23 cellular contexts compared by ENCODE assay signal in genomic region chr20:48942730-48943129, GRCh38.
"Had no signal": no experiment of that assay in that cellular context is flagged by ENCODE, and none has a peak within 500 bp of the region (broad histone marks: within the 10 kb centered on the region; RNA-seq: fewer than 3 reads in every experiment).

No MANE protein-coding gene starts in this region.

- DNase-seq: activated CD4-positive, alpha-beta T cell treated with anti-CD3 and anti-CD28 coated beads for 48 hours; activated CD4-positive, alpha-beta T cell treated with anti-CD3 and anti-CD28 coated beads, Interleukin-2, amount 50 U/mL, for 4 hours; activated CD4-positive, CD25-positive, alpha-beta regulatory T cell treated with anti-CD3 and anti-CD28 coated beads, Interleukin-2, amount 50 U/mL, for 72 hours; activated CD8-positive, alpha-beta T cell treated with anti-CD3 and anti-CD28 coated beads, Interleukin-2, amount 10 ng/mL, durations not matched to agents 7 days and 5 days; activated effector memory CD4-positive, alpha-beta T cell treated with Interleukin-2 at 50 U/mL for 16 hours; activated naive CD4-positive, alpha-beta T cell; activated T-cell treated with anti-CD3 and anti-CD28 coated beads, Interleukin-2, amount 50 U/mL, for 24 hours; aorta; Karpas-422; MM.1S; NCI-H1105; NCI-H1436; NCI-H1694 treated with DMSO at 0.1 percent for 48 hours; NCI-H2081; NCI-H510A treated with DMSO at 0.1 percent for 48 hours; NCI-H69; NK-92 treated with Interleukin-12 subunit alpha and Interleukin-12 subunit beta, amount 100 ng/mL, for 24 hours; SIG-M5; T-helper 17 cell; T-helper 9 cell had no signal

- FAIRE-seq: bronchial epithelial cell, RCC 7860 had no signal

- ATAC-seq: activated CD8-positive, alpha-beta T cell treated with anti-CD3 and anti-CD28 coated beads, Interleukin-2, amount 10 ng/mL, durations not matched to agents 7 days and 5 days; T-helper 17 cell; WTC11 had no signal
